In genomic region chr16:75432828-75433731, GRCh38 we compare ENCODE assay signal across 8 cellular contexts. TPM values are rescaled to one million over a fixed set of nuclear protein-coding genes. Genes with fewer than 3 reads are reported as not detected.
A peak's percentile ranks its signal among the peaks of the same experiment; 100 is the strongest.
DNase-seq lines count a peak whose midpoint lies in the region; ATAC-seq and TF ChIP-seq lines count a peak whose summit lies in the region.

CFDP1 (minus strand) TSS chr16:75433503; CDS start chr16:75433352, 151 bp downstream.

- TF ChIP-seq CTCF in GM12875 (IDR thresholded peaks at IDR 0.05; ENCODE audit: borderline replicate concordance, insufficient read depth, low read depth, low read length) (no peak), adrenal gland (IDR thresholded peaks at IDR 0.05) (no peak), heart left ventricle (IDR thresholded peaks at IDR 0.05) (peak in 1 of 12 donors; percentile 39), upper lobe of left lung (IDR thresholded peaks at IDR 0.05) (peak in 3 of 6 experiments; percentile 2 to 37 (median 28))

- CTCF ChIA-PET in T-cell (lab: Charles Lee) = interaction anchor here (0.6 to 2.1 kb wide), 19 partner anchors 9 to 235 kb away, joined by 3 to 30 read pairs (median 4); partner anchors contain the start of genes TMEM170A (in 2 of the 2), ADAT1 (in 1 of the 2) and TMEM231 (in 1 of the 2)

- H3K4me1 ChIP-seq in adrenal gland (replicated peaks in 1 of 2) (peaks cover 0 to 19% of the 10 kb centered on the region in 2 donors), heart left ventricle (peaks cover 0 to 27% (median 12%) of the 10 kb centered on the region in 12 donors), upper lobe of left lung (peaks cover 9 to 29% (median 13%) of the 10 kb centered on the region in 4 donors)

- H3K27ac Mint-ChIP-seq in T-cell = peak within 1 kb of the TSS; percentile 91 to 93

- peak within 1 kb of the TSS; percentile 91 to 96 (median 95) for H3K4me3 Mint-ChIP-seq in T-cell

- intact Hi-C loops in adrenal gland (cut with DNase I) = no loop called here
- intact Hi-C loops in heart left ventricle (cut with DNase I) = loop anchor here in 1 of 10 donors (1.0 kb wide), 1 partner anchor 31 kb away; the partner anchor contains the start of gene TMEM170A
- intact Hi-C loops in posterior cingulate gyrus (cut with DNase I) = loop anchor here (2.0 kb wide), 1 partner anchor 32 kb away; the partner anchor contains the start of gene TMEM170A

- peak; percentile 40 to 53 for TF ChIP-seq POLR2A in adrenal gland (IDR thresholded peaks at IDR 0.05)
- peak in 1 of 2 donors; percentile 80 for TF ChIP-seq POLR2A in heart left ventricle (IDR thresholded peaks at IDR 0.05)
- TF ChIP-seq POLR2A in upper lobe of left lung (IDR thresholded peaks at IDR 0.05) = peak in 3 of 4 donors; percentile 54 to 81 (median 61)

- peak within 1 kb of the TSS; percentile 93 to 99 (median 97) for H3K27ac ChIP-seq in adrenal gland
- H3K27ac ChIP-seq in heart left ventricle = peak within 1 kb of the TSS; percentile 85 to 98 (median 96)
- H3K27ac ChIP-seq in upper lobe of left lung = peak within 1 kb of the TSS; percentile 95 to 98 (median 96)

- H3K27me3 ChIP-seq in adrenal gland (no peaks in the 10 kb centered on the region), heart left ventricle (no peaks in the 10 kb centered on the region), upper lobe of left lung (no peaks in the 10 kb centered on the region)

- no peak for TF ChIP-seq EP300 in upper lobe of left lung (IDR thresholded peaks at IDR 0.05)

- ATAC-seq in HG02798 (IDR thresholded peaks at IDR 0.05; ENCODE audit: poor library complexity, unreplicated experiment) (peak; percentile 95), T-cell (replicated peaks in 1 of 4) (peak; percentile 87 to 92 (median 90)), heart left ventricle (peak; percentile 97 to 98 (median 98)), upper lobe of left lung (ENCODE audit: low FRiP score in 2 of 2) (peak; percentile 97 to 99)

- peak; percentile 74 for DNase-seq in NCI-H1436 treated with DMSO at 0.1 percent for 48 hours (lab: John Stamatoyannopoulos, UW)
- DNase-seq in T-cell = peak; percentile 90 to 96 (median 94)
- DNase-seq in adrenal gland = peak; percentile 96 to 98 (median 97)
- DNase-seq in heart left ventricle = peak; percentile 96 to 99 (median 98)
- peak; percentile 94 to 99 (median 97) for DNase-seq in posterior cingulate gyrus
- peak; percentile 96 to 97 for DNase-seq in upper lobe of left lung

- no peaks in the 10 kb centered on the region for H3K36me3 ChIP-seq in adrenal gland (replicated peaks in 1 of 2)
- H3K36me3 ChIP-seq in heart left ventricle = no peaks in the 10 kb centered on the region
- H3K36me3 ChIP-seq in upper lobe of left lung = no peaks in the 10 kb centered on the region

- H3K36me3 Mint-ChIP-seq in T-cell = peaks cover 3% of the 10 kb centered on the region

- H3K4me3 ChIP-seq in GM12875 (ENCODE audit: low read depth, low read length) (peak within 1 kb of the TSS; percentile 83), adrenal gland (peak within 1 kb of the TSS; percentile 6 to 78 (median 66)), heart left ventricle (peak within 1 kb of the TSS; percentile 49 to 96 (median 88)), upper lobe of left lung (peak within 1 kb of the TSS; percentile 76 to 96 (median 84))

- H3K9me3 Mint-ChIP-seq in T-cell = peaks cover 0 to 3% (median 0%) of the 10 kb centered on the region in 3 donors

- H3K27me3 Mint-ChIP-seq in T-cell = no peaks in the 10 kb centered on the region

- POLR2A ChIA-PET in T-cell (lab: Charles Lee) = interaction anchor here (0.5 to 1.7 kb wide), 12 partner anchors 9 to 448 kb away, joined by 3 to 14 read pairs (median 4); partner anchors contain the start of genes ADAT1 (in 1 of the 2), KARS1 (in 1 of the 2), TERF2IP (in 1 of the 2) and TMEM170A (in 1 of the 2)

- H3K9me3 ChIP-seq in adrenal gland (replicated peaks in 1 of 3) = no peaks in the 10 kb centered on the region
- H3K9me3 ChIP-seq in heart left ventricle = no peaks in the 10 kb centered on the region
- no peaks in the 10 kb centered on the region for H3K9me3 ChIP-seq in upper lobe of left lung

- H3K4me1 Mint-ChIP-seq in T-cell = peaks cover 43 to 48% (median 47%) of the 10 kb centered on the region in 3 donors

- WGBS in adrenal gland, 4 donors = 0 to 1% (median 1%) methylated on average over 28 to 85 of the region's 85 CpGs
- WGBS in heart left ventricle, 4 donors = 0 to 1% (median 1%) methylated on average over 53 to 85 of the region's 85 CpGs
- WGBS in upper lobe of left lung, 2 donors = 1 to 4% methylated on average over 17 to 71 of the region's 85 CpGs

RNA-seq across cellular contexts. Expression of gene CFDP1, which starts in this region (rescaled TPM):
- total RNA-seq in T-cell (10 to 100 TPM; 30.8 to 36.5 (median 34.2) TPM), adrenal gland (10 to 100 TPM; 40.6 to 95.0 (median 51.3) TPM), heart left ventricle (10 to 100 TPM; 17.7 to 31.2 (median 24.9) TPM), upper lobe of left lung (100 to 1,000 TPM in 1 of 6 donors, 10 to 100 TPM in 5; 36.8 to 185 (median 50.6) TPM)
- polyA plus RNA-seq in adrenal gland (100 to 1,000 TPM in 1 of 3 donors, 10 to 100 TPM in 2; 61.0 to 121 (median 83.4) TPM), heart left ventricle (10 to 100 TPM; 36.3 to 60.6 TPM)

Comparison
In these comparisons a context has a peak if more than half of its experiments do, and no peak if none do; other contexts are left out.
1. Peak in every context shown above with its lines: DNase-seq, ATAC-seq, H3K4me3 ChIP-seq and H3K27ac ChIP-seq.